ENCODE assay signal across 1 cellular context in the genomic region with DNA sequence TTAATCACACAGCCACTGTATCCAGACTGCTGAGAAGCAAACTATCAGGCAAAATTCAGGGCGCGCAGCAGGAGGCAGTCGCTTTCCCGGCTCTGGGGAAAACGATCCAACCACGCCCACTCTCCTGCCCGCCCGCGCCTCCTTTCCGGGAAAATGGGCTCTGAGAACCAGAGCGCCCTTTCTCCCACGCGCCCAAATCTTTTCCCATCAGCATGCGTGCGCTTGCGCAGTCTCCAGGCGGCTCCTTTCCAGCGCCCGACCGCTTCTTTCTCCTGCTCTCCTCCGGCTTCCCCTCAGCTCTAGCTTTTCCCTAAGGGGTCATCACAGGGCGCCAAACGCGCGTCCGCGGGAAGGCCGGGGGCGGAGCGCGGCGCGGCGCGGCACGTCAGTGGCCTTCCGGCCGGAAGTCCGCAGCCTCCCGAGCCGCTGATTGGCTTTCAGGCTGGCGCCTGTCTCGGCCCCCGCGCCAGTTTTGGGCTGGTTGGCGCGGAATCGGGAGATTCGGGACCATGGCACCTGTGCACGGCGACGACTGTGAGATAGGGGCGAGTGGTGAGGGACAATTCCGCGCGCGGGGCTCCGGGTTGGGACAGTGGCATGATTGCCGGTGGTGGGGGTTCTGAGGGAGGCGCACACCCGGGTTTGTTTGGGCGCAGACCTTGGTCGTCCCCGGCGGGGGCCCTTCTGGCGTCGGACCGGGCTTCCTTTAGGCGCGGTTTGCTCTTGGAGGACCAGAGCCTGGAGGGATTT.
TF ChIP-seq lines count a peak whose summit lies in the region.

A gene with protein sequence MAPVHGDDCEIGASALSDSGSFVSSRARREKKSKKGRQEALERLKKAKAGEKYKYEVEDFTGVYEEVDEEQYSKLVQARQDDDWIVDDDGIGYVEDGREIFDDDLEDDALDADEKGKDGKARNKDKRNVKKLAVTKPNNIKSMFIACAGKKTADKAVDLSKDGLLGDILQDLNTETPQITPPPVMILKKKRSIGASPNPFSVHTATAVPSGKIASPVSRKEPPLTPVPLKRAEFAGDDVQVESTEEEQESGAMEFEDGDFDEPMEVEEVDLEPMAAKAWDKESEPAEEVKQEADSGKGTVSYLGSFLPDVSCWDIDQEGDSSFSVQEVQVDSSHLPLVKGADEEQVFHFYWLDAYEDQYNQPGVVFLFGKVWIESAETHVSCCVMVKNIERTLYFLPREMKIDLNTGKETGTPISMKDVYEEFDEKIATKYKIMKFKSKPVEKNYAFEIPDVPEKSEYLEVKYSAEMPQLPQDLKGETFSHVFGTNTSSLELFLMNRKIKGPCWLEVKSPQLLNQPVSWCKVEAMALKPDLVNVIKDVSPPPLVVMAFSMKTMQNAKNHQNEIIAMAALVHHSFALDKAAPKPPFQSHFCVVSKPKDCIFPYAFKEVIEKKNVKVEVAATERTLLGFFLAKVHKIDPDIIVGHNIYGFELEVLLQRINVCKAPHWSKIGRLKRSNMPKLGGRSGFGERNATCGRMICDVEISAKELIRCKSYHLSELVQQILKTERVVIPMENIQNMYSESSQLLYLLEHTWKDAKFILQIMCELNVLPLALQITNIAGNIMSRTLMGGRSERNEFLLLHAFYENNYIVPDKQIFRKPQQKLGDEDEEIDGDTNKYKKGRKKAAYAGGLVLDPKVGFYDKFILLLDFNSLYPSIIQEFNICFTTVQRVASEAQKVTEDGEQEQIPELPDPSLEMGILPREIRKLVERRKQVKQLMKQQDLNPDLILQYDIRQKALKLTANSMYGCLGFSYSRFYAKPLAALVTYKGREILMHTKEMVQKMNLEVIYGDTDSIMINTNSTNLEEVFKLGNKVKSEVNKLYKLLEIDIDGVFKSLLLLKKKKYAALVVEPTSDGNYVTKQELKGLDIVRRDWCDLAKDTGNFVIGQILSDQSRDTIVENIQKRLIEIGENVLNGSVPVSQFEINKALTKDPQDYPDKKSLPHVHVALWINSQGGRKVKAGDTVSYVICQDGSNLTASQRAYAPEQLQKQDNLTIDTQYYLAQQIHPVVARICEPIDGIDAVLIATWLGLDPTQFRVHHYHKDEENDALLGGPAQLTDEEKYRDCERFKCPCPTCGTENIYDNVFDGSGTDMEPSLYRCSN (N-terminal part only) (plus strand): TSS at position 466 of the 750 bp plus-strand sequence. CDS start 44 bp downstream, at position 510.

TF ChIP-seq in K562, 482 proteins besides CTCF, POLR2A, EP300 and RAD21 (continued from another document and continues in another):
- TF ChIP-seq ZNF551 (CRISPR knock-in tag; IDR thresholded peaks at IDR 0.05) (no peak), SMC3 (conservative IDR thresholded peaks at IDR 0.05; ENCODE audit: insufficient read depth, low read depth, low read length) (no peak), EZH2 (IDR thresholded peaks at IDR 0.05; ENCODE audit: borderline replicate concordance, low read depth, low read length) (no peak), NBN (IDR thresholded peaks at IDR 0.05; ENCODE audit: low read depth) (peak; percentile 68; the same call in 1 of the 2 replicates), MYC (IDR thresholded peaks at IDR 0.05; ENCODE audit: low read depth, low read length) (peak; percentile 64; the same call in 1 of the 2 replicates), MYC (CRISPR knock-in tag; IDR thresholded peaks at IDR 0.05; ENCODE audit: borderline replicate concordance, low read depth) (no peak), TEAD4 (IDR thresholded peaks at IDR 0.05; ENCODE audit: low read length) (0 out of 2 replicates have a peak, but pooled peaks have one; percentile 2), TEAD4 (CRISPR knock-in tag; IDR thresholded peaks at IDR 0.05; ENCODE audit: borderline replicate concordance) (no peak), SRSF9 (IDR thresholded peaks at IDR 0.05; ENCODE audit: borderline replicate concordance, low read depth, low read length) (no peak), KLF10 (CRISPR knock-in tag; IDR thresholded peaks at IDR 0.05) (no peak), ZBTB11 (CRISPR knock-in tag; IDR thresholded peaks at IDR 0.05) (peak in 1 of 3 experiments; percentile 88; a peak in 2 of 6 replicates), ZNF140 (CRISPR knock-in tag; IDR thresholded peaks at IDR 0.05) (no peak), PTBP1 (IDR thresholded peaks at IDR 0.05; ENCODE audit: low read depth, low read length) (no peak), ZNF184 (CRISPR knock-in tag; IDR thresholded peaks at IDR 0.05) (no peak), ZNF324 (CRISPR knock-in tag; IDR thresholded peaks at IDR 0.05) (no peak), BRD9 (IDR thresholded peaks at IDR 0.05; ENCODE audit: low read depth, partially characterized antibody) (no peak), MYBL2 (IDR thresholded peaks at IDR 0.05; ENCODE audit: low read depth) (no peak), MYBL2 (CRISPR knock-in tag; IDR thresholded peaks at IDR 0.05; ENCODE audit: borderline replicate concordance) (no peak), TCF7L2 (IDR thresholded peaks at IDR 0.05; ENCODE audit: low read depth, low read length) (no peak), SREBF1 (IDR thresholded peaks at IDR 0.05; ENCODE audit: borderline replicate concordance, low read depth, low read length) (peak; percentile 63; the same call in 1 of the 2 replicates), CEBPZ (IDR thresholded peaks at IDR 0.05; ENCODE audit: borderline replicate concordance, low read depth, low read length) (no peak), POLR2H (tag; IDR thresholded peaks at IDR 0.05; ENCODE audit: low read depth) (no peak), NR1H2 (CRISPR knock-in tag; IDR thresholded peaks at IDR 0.05) (no peak), ZNF239 (CRISPR knock-in tag; IDR thresholded peaks at IDR 0.05) (no peak), SP1 (CRISPR knock-in tag; IDR thresholded peaks at IDR 0.05) (peak; percentile 89), MTA2 (IDR thresholded peaks at IDR 0.05; ENCODE audit: low read depth) (no peak), HSF4 (CRISPR knock-in tag; IDR thresholded peaks at IDR 0.05; ENCODE audit: borderline replicate concordance) (no peak), ELF1 (tag; IDR thresholded peaks at IDR 0.05) (peak; percentile 94), HMG20B (CRISPR knock-in tag; IDR thresholded peaks at IDR 0.05) (no peak), KLF1 (tag; IDR thresholded peaks at IDR 0.05) (peak; percentile 84), SIN3B (IDR thresholded peaks at IDR 0.05; ENCODE audit: low read depth) (peak; percentile 93), MTA3 (IDR thresholded peaks at IDR 0.05; ENCODE audit: borderline replicate concordance) (0 out of 2 replicates have a peak, but pooled peaks have one; percentile 37), LARP7 (IDR thresholded peaks at IDR 0.05) (no peak), VEZF1 (CRISPR knock-in tag; IDR thresholded peaks at IDR 0.05) (peak; percentile 58)
- TF ChIP-seq, protein P1, sequence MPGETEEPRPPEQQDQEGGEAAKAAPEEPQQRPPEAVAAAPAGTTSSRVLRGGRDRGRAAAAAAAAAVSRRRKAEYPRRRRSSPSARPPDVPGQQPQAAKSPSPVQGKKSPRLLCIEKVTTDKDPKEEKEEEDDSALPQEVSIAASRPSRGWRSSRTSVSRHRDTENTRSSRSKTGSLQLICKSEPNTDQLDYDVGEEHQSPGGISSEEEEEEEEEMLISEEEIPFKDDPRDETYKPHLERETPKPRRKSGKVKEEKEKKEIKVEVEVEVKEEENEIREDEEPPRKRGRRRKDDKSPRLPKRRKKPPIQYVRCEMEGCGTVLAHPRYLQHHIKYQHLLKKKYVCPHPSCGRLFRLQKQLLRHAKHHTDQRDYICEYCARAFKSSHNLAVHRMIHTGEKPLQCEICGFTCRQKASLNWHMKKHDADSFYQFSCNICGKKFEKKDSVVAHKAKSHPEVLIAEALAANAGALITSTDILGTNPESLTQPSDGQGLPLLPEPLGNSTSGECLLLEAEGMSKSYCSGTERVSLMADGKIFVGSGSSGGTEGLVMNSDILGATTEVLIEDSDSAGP (CRISPR knock-in tag; IDR thresholded peaks at IDR 0.05): no peak
- TF ChIP-seq, protein P2, sequence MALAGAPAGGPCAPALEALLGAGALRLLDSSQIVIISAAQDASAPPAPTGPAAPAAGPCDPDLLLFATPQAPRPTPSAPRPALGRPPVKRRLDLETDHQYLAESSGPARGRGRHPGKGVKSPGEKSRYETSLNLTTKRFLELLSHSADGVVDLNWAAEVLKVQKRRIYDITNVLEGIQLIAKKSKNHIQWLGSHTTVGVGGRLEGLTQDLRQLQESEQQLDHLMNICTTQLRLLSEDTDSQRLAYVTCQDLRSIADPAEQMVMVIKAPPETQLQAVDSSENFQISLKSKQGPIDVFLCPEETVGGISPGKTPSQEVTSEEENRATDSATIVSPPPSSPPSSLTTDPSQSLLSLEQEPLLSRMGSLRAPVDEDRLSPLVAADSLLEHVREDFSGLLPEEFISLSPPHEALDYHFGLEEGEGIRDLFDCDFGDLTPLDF (CRISPR knock-in tag; IDR thresholded peaks at IDR 0.05): peak; percentile 91
- TF ChIP-seq, protein P3, sequence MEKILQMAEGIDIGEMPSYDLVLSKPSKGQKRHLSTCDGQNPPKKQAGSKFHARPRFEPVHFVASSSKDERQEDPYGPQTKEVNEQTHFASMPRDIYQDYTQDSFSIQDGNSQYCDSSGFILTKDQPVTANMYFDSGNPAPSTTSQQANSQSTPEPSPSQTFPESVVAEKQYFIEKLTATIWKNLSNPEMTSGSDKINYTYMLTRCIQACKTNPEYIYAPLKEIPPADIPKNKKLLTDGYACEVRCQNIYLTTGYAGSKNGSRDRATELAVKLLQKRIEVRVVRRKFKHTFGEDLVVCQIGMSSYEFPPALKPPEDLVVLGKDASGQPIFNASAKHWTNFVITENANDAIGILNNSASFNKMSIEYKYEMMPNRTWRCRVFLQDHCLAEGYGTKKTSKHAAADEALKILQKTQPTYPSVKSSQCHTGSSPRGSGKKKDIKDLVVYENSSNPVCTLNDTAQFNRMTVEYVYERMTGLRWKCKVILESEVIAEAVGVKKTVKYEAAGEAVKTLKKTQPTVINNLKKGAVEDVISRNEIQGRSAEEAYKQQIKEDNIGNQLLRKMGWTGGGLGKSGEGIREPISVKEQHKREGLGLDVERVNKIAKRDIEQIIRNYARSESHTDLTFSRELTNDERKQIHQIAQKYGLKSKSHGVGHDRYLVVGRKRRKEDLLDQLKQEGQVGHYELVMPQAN (IDR thresholded peaks at IDR 0.05; ENCODE audit: borderline replicate concordance): peak; percentile 78
- TF ChIP-seq, protein P4, sequence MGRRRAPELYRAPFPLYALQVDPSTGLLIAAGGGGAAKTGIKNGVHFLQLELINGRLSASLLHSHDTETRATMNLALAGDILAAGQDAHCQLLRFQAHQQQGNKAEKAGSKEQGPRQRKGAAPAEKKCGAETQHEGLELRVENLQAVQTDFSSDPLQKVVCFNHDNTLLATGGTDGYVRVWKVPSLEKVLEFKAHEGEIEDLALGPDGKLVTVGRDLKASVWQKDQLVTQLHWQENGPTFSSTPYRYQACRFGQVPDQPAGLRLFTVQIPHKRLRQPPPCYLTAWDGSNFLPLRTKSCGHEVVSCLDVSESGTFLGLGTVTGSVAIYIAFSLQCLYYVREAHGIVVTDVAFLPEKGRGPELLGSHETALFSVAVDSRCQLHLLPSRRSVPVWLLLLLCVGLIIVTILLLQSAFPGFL (CRISPR knock-in tag; IDR thresholded peaks at IDR 0.05): 0 out of 2 replicates have a peak, but pooled peaks have one; percentile 23
